9 cellular contexts compared by ENCODE assay signal in genomic region chr2:134140251-134140661, GRCh38.
DNase-seq lines count a peak whose midpoint lies in the region; ATAC-seq and TF ChIP-seq lines count a peak whose summit lies in the region.
"Had no signal": no experiment of that assay in that cellular context is flagged by ENCODE, and none has a peak within 500 bp of the region (broad histone marks: within the 10 kb centered on the region; RNA-seq: fewer than 3 reads in every experiment).

No MANE protein-coding gene starts in this region.

- peak overlapping the region; percentile 13 to 85 (median 66) for H3K27ac ChIP-seq in heart right ventricle

- WGBS in heart right ventricle, 2 donors, result 59 to 76% methylated on average over 9 of the region's 9 CpGs

- peak in 4 of 8 donors; percentile 11 to 30 (median 20) for ATAC-seq in heart right ventricle
- ATAC-seq in HG03039 (IDR thresholded peaks at IDR 0.05; ENCODE audit: unreplicated experiment), result no peak

- H3K4me3 ChIP-seq in heart right ventricle, result no peak overlapping the region

- no peaks in the 10 kb centered on the region for H3K9me3 ChIP-seq in heart right ventricle

- H3K27me3 ChIP-seq in heart right ventricle, result no peaks in the 10 kb centered on the region

- intact Hi-C loops in heart right ventricle (cut with DNase I), result no loop called here

- no peaks in the 10 kb centered on the region for H3K36me3 ChIP-seq in heart right ventricle

- DNase-seq in Caki2 (ENCODE audit: low read depth) (peak; percentile 19), RPMI8226 (peak; percentile 43), heart right ventricle (peak in 1 of 2 donors; percentile 28), nucleus accumbens (lab: John Stamatoyannopoulos, UW) (peak in 44 of 56 donors; percentile 12 to 82 (median 41)), HEK293T (ENCODE audit: extremely low spot score) (no peak), GDM1 (lab: John Stamatoyannopoulos, UW) (no peak), dedifferentiated amniotic fluid mesenchymal stem cell (ENCODE audit: extremely low spot score) (no peak)
- DNase-seq: Kasumi-1 had no signal

- TF ChIP-seq CTCF in heart right ventricle (IDR thresholded peaks at IDR 0.05), result no peak

- POLR2A ChIA-PET in HEK293T (lab: Yijun Ruan, JAX), result no interaction called here

- in situ Hi-C loops in Caki2 (cut with HindIII; ENCODE audit: low pct_unique_long_range_greater_than_20kb, low sequenced_read_pairs), result no loop called here

- peaks cover 7 to 96% (median 86%) of the 10 kb centered on the region in 9 donors for H3K4me1 ChIP-seq in heart right ventricle

- CTCF ChIA-PET in HEK293T (lab: Yijun Ruan, JAX), result no interaction called here

TF ChIP-seq in HEK293T, 16 proteins besides CTCF, POLR2A, EP300 and RAD21:
- TF ChIP-seq SUZ12 (IDR thresholded peaks at IDR 0.05) (no peak), TARDBP (IDR thresholded peaks at IDR 0.05) (no peak), FOXM1 (IDR thresholded peaks at IDR 0.05; ENCODE audit: borderline replicate concordance) (no peak), CTBP1 (IDR thresholded peaks at IDR 0.05; ENCODE audit: borderline replicate concordance) (no peak), L3MBTL2 (conservative IDR thresholded peaks at IDR 0.05) (no peak), FOXK2 (IDR thresholded peaks at IDR 0.05) (no peak), ZNF384 (IDR thresholded peaks at IDR 0.05) (no peak), ELF4 (IDR thresholded peaks at IDR 0.05) (no peak), LEF1 (IDR thresholded peaks at IDR 0.05; ENCODE audit: borderline replicate concordance) (no peak), SP1 (IDR thresholded peaks at IDR 0.05) (no peak), PKNOX1 (IDR thresholded peaks at IDR 0.05) (no peak), ARNT (IDR thresholded peaks at IDR 0.05) (no peak), BHLHE40 (IDR thresholded peaks at IDR 0.05; ENCODE audit: borderline replicate concordance) (no peak), NFRKB (IDR thresholded peaks at IDR 0.05) (no peak), HDGF (IDR thresholded peaks at IDR 0.05; ENCODE audit: borderline replicate concordance) (no peak), FOXA1 (IDR thresholded peaks at IDR 0.05) (no peak)

Comparison
In these comparisons a context has a peak if more than half of its experiments do, and no peak if none do; other contexts are left out.
1. DNase-seq: peak in Caki2 (single experiment), RPMI8226 (single experiment) and nucleus accumbens (44 of 56); none in HEK293T (single experiment), GDM1 (single experiment) and dedifferentiated amniotic fluid mesenchymal stem cell (single experiment).